Comparison of ENCODE assay signal across 27 cellular contexts in the genomic region with DNA sequence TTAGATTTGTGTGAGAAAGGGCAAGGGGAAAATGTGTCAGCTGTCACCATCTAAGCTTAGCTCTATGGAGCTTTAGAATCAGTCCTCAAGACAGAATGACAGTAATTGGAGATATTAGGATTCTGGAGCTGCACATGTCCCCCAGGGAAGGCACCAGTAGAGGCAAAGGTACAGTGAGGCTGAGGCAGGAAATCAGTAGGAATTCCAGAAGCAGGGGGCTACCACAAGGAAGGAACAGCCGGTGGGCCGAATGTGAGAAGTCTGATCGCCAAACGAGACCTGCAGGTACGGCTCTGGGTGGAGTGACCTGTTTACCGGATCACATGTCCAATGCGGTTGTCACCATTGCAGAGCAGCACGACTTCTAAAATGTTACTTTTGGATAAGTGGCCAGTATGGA. TPM values are rescaled to one million over a fixed set of nuclear protein-coding genes. Genes with fewer than 3 reads are reported as not detected.
"Had no signal": no experiment of that assay in that cellular context is flagged by ENCODE, and none has a peak within 500 bp of the region (broad histone marks: within the 10 kb centered on the region; RNA-seq: fewer than 3 reads in every experiment).

No MANE protein-coding gene starts in this region.

- H3K27me3 ChIP-seq: breast epithelium, gastrocnemius medialis, pancreas, stomach, thyroid gland, upper lobe of right lung had no signal

- H3K4me2 ChIP-seq: smooth muscle cell had no signal

- H3K4me3 Mint-ChIP-seq: activated naive CD4-positive, alpha-beta T cell treated with anti-CD3 and anti-CD28 coated beads for 36 hours; activated naive CD8-positive, alpha-beta T cell treated with anti-CD3 and anti-CD28 coated beads, Interleukin-2, amount 10 ng/mL, durations not matched to agents 7 days and 5 days; activated T-helper 1 cell treated with anti-CD3 and anti-CD28 coated beads, Interleukin-12 subunit alpha, Interleukin-12 subunit beta, Interleukin-2, Interleukin-4 antibody, amounts not matched to agents 30 ng/mL and 10 ng/mL and 1 ng/mL, durations not matched to agents 14 hours and 24 hours and 36 hours; nephron progenitor cell; stimulated activated naive B cell treated with anti-CD40 and anti-IgM and Interleukin-4, amounts not matched to agents 10 μg/mL and 1 μg/mL and 100 μg/mL, for 72 hours had no signal

- H3K9me3 Mint-ChIP-seq: activated naive CD4-positive, alpha-beta T cell treated with anti-CD3 and anti-CD28 coated beads for 36 hours; activated naive CD8-positive, alpha-beta T cell treated with anti-CD3 and anti-CD28 coated beads, Interleukin-2, amount 10 ng/mL, durations not matched to agents 7 days and 5 days; activated T-helper 1 cell treated with anti-CD3 and anti-CD28 coated beads, Interleukin-12 subunit alpha, Interleukin-12 subunit beta, Interleukin-2, Interleukin-4 antibody, amounts not matched to agents 30 ng/mL and 10 ng/mL and 1 ng/mL, durations not matched to agents 14 hours and 24 hours and 36 hours; stimulated activated naive B cell treated with anti-CD40 and anti-IgM and Interleukin-4, amounts not matched to agents 10 μg/mL and 1 μg/mL and 100 μg/mL, for 72 hours had no signal

- H3K27ac ChIP-seq: breast epithelium, epithelial cell of prostate, gastrocnemius medialis, pancreas, prostate gland, upper lobe of right lung, WERI-Rb-1 had no signal

- H3K27ac Mint-ChIP-seq: activated naive CD4-positive, alpha-beta T cell treated with anti-CD3 and anti-CD28 coated beads for 36 hours; activated naive CD8-positive, alpha-beta T cell treated with anti-CD3 and anti-CD28 coated beads, Interleukin-2, amount 10 ng/mL, durations not matched to agents 7 days and 5 days; activated T-helper 1 cell treated with anti-CD3 and anti-CD28 coated beads, Interleukin-12 subunit alpha, Interleukin-12 subunit beta, Interleukin-2, Interleukin-4 antibody, amounts not matched to agents 30 ng/mL and 10 ng/mL and 1 ng/mL, durations not matched to agents 14 hours and 24 hours and 36 hours; stimulated activated naive B cell treated with anti-CD40 and anti-IgM and Interleukin-4, amounts not matched to agents 10 μg/mL and 1 μg/mL and 100 μg/mL, for 72 hours had no signal

- H3K36me3 Mint-ChIP-seq: activated naive CD8-positive, alpha-beta T cell treated with anti-CD3 and anti-CD28 coated beads, Interleukin-2, amount 10 ng/mL, durations not matched to agents 7 days and 5 days; stimulated activated naive B cell treated with anti-CD40 and anti-IgM and Interleukin-4, amounts not matched to agents 10 μg/mL and 1 μg/mL and 100 μg/mL, for 72 hours had no signal

- H3K4me1 ChIP-seq: breast epithelium, pancreas, prostate gland, stomach, upper lobe of right lung had no signal

- H3K4me1 Mint-ChIP-seq: activated naive CD8-positive, alpha-beta T cell treated with anti-CD3 and anti-CD28 coated beads, Interleukin-2, amount 10 ng/mL, durations not matched to agents 7 days and 5 days; stimulated activated naive B cell treated with anti-CD40 and anti-IgM and Interleukin-4, amounts not matched to agents 10 μg/mL and 1 μg/mL and 100 μg/mL, for 72 hours had no signal

- DNase-seq: activated CD4-positive, alpha-beta T cell treated with anti-CD3 and anti-CD28 coated beads for 48 hours; activated CD4-positive, alpha-beta T cell treated with anti-CD3 and anti-CD28 coated beads, Interleukin-2, amount 50 U/mL, for 48 hours; activated CD8-positive, alpha-beta memory T cell treated with anti-CD3 and anti-CD28 coated beads for 24 hours; activated effector memory CD4-positive, alpha-beta T cell treated with anti-CD3 and anti-CD28 coated beads, Interleukin-2, amount 50 U/mL, for 16 hours; activated naive CD4-positive, alpha-beta T cell treated with anti-CD3 and anti-CD28 coated beads for 36 hours; activated naive CD8-positive, alpha-beta T cell treated with anti-CD3 and anti-CD28 coated beads, Interleukin-2, amount 10 ng/mL, durations not matched to agents 7 days and 5 days; central memory CD4-positive, alpha-beta T cell; dermis blood vessel endothelial cell; effector CD4-positive, alpha-beta T cell; gastrocnemius medialis; hippocampal formation; left cardiac atrium; mammary epithelial cell; nephron progenitor cell; pancreas; stimulated activated CD4-positive, alpha-beta T cell treated with anti-CD3 and anti-CD28 coated beads, Interleukin-1b, Interleukin-23, amount 100 ng/mL, for 48 hours; stimulated activated naive B cell treated with anti-CD40 and anti-IgM and Interleukin-4, amounts not matched to agents 10 μg/mL and 1 μg/mL and 100 μg/mL, for 72 hours; stomach; thyroid gland; upper lobe of right lung; WERI-Rb-1 had no signal

- H3K9me3 ChIP-seq: breast epithelium, gastrocnemius medialis, pancreas, prostate gland, stomach, thyroid gland, upper lobe of right lung had no signal

- ATAC-seq: activated CD4-positive, CD25-positive, alpha-beta regulatory T cell treated with anti-CD3 and anti-CD28 coated beads, Interleukin-2, amount 50 U/mL, for 24 hours; gastrocnemius medialis; left cardiac atrium; pancreas; stimulated activated naive B cell treated with anti-CD40 and anti-IgM and Interleukin-4, amounts not matched to agents 10 μg/mL and 1 μg/mL and 100 μg/mL, for 72 hours; upper lobe of right lung had no signal

- H3K4me3 ChIP-seq: breast epithelium, gastrocnemius medialis, pancreas, prostate gland, smooth muscle cell, stomach, thyroid gland, upper lobe of right lung had no signal

- H3K36me3 ChIP-seq: breast epithelium, gastrocnemius medialis, pancreas, prostate gland, stomach, thyroid gland, upper lobe of right lung, WERI-Rb-1 had no signal

- H3K27me3 Mint-ChIP-seq: activated naive CD8-positive, alpha-beta T cell treated with anti-CD3 and anti-CD28 coated beads, Interleukin-2, amount 10 ng/mL, durations not matched to agents 7 days and 5 days had no signal

RNA-seq across cellular contexts. Expression of gene RNF150, which starts 52.6 kb away (rescaled TPM):
- total RNA-seq: activated naive CD4-positive, alpha-beta T cell treated with anti-CD3 and anti-CD28 coated beads for 36 hours; activated naive CD8-positive, alpha-beta T cell treated with anti-CD3 and anti-CD28 coated beads, Interleukin-2, amount 10 ng/mL, durations not matched to agents 7 days and 5 days; activated T-helper 1 cell treated with anti-CD3 and anti-CD28 coated beads, Interleukin-12 subunit alpha, Interleukin-12 subunit beta, Interleukin-2, Interleukin-4 antibody, amounts not matched to agents 30 ng/mL and 10 ng/mL and 1 ng/mL, durations not matched to agents 14 hours and 24 hours and 36 hours had no signal
